In the genomic region with DNA sequence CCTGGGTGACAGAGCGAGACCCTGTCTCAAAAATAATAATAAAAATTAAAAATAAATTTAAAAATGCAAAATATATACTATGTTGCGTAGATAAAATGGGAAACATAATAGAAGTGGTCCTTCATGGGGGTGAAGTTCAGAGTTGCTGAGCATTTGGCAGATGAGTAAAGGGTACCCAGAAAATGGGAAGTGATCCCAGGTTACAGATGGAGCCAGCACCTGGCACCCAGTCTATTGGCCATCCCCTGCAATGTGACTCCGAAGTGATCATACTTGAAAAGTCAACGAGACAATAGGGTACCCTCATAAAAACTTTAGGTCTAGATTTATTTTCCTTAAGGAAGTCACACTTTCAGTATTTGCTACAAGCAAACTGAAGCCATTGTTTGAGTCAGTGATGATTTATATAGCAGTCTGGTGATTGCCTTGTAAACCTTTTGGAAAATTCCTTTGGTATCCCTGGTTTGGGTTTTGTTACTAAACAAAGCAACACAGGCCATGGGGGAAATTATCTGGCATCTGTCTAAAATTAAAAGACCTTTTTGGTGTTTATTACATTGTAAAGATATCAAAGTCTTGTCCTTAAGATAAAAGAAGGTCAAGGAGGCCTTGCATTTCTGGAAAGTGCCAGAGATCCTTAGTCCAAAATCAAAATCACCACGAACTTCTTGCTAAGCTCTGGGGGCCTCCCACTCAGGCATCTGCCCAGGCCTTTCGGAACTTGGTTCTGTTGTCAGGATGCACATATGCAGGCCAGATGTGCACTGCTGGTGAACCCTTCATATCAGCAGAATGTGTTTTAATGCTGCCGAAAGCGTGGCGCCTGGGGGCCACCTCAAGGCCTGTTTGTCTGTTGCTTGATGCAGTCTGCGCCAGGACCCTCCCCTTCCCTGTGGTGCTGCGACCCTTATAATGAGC, we compare ENCODE assay signal across 14 cellular contexts. TPM values are rescaled to one million over a fixed set of nuclear protein-coding genes. Genes with fewer than 3 reads are reported as not detected.
A peak's percentile ranks its signal among the peaks of the same experiment; 100 is the strongest.
DNase-seq lines count a peak whose midpoint lies in the region; ATAC-seq, FAIRE-seq and TF ChIP-seq lines count a peak whose summit lies in the region.
"Had no signal": no experiment of that assay in that cellular context is flagged by ENCODE, and none has a peak within 500 bp of the region (broad histone marks: within the 10 kb centered on the region; RNA-seq: fewer than 3 reads in every experiment).

No MANE protein-coding gene starts in this region.

- H2BK5ac ChIP-seq in IMR-90 (ENCODE audit: low read depth, low read length, poor library complexity, severe bottlenecking) = no peak overlapping the region

- no peak for ATAC-seq in IMR-90 (ENCODE audit: low read depth)
- no peak for ATAC-seq in HG03280 (IDR thresholded peaks at IDR 0.05; ENCODE audit: unreplicated experiment)

- H3K9me3 ChIP-seq in IMR-90 (ENCODE audit: control insufficient read depth, insufficient read depth, low read length) = no peaks in the 10 kb centered on the region

- no peak overlapping the region for H2BK20ac ChIP-seq in IMR-90 (ENCODE audit: low read depth, low read length)

- TF ChIP-seq CTCF in AG09319 (IDR thresholded peaks at IDR 0.05; ENCODE audit: low read depth, low read length) (no peak), IMR-90 (conservative IDR thresholded peaks at IDR 0.05; ENCODE audit: low read depth, low read length) (no peak), nephron (IDR thresholded peaks at IDR 0.05; ENCODE audit: unreplicated experiment in 3 of 3) (no peak)

- peak overlapping the region; percentile 35 to 63 (median 58) for H3K4me3 Mint-ChIP-seq in nephron

- H3K27me3 ChIP-seq in IMR-90 (ENCODE audit: control insufficient read depth, insufficient read depth, low read length) = no peaks in the 10 kb centered on the region

- CTCF ChIA-PET in IMR-90 (lab: Yijun Ruan, JAX) = no interaction called here

- no peak overlapping the region for H3K4ac ChIP-seq in IMR-90 (ENCODE audit: low read depth, low read length)

- DNase-seq in AG09319 (ENCODE audit: extremely low read depth, low read depth) (peak; percentile 89), IMR-90 (peak; percentile 72), fibroblast of gingiva (ENCODE audit: low read depth) (peak; percentile 77), RKO (ENCODE audit: low spot score) (no peak), GM19239 (ENCODE audit: insufficient read length, low spot score) (no peak)
- DNase-seq in activated effector memory CD4-positive, alpha-beta T cell treated with Interleukin-2 at 50 U/mL for 16 hours = no peak
- DNase-seq: kidney glomerular epithelial cell; NCI-H1092; NCI-H526; stimulated activated CD4-positive, alpha-beta T cell treated with anti-CD3 and anti-CD28 coated beads, Interleukin-12 subunit alpha, Interleukin-12 subunit beta, amount 100 ng/mL, for 4 hours had no signal

- peaks cover 39% of the 10 kb centered on the region for H3K36me3 ChIP-seq in IMR-90 (ENCODE audit: control insufficient read depth, insufficient read depth, low read length)

- no peak overlapping the region for H3K23ac ChIP-seq in IMR-90 (ENCODE audit: low read depth, low read length)

- no peak overlapping the region for H2BK15ac ChIP-seq in IMR-90 (ENCODE audit: low read depth, low read length)

- no peak overlapping the region for H2AK5ac ChIP-seq in IMR-90 (ENCODE audit: low read depth, low read length)

- no peak overlapping the region for H2BK120ac ChIP-seq in IMR-90 (ENCODE audit: low read depth, low read length)

- H3K36me3 Mint-ChIP-seq in nephron (ENCODE audit: low read depth) = peaks cover 42% of the 10 kb centered on the region

- TF ChIP-seq RAD21 in IMR-90 (IDR thresholded peaks at IDR 0.05; ENCODE audit: low read length) = no peak

- POLR2A ChIA-PET in IMR-90 (lab: Charles Lee; ENCODE audit: unreplicated experiment) = no interaction called here

- peak overlapping the region; percentile 33; the same call in 1 of the 2 replicates for H3K27ac ChIP-seq in IMR-90 (ENCODE audit: insufficient read depth, low read length)
- H3K27ac ChIP-seq: C4-2B had no signal

- H3K9me1 ChIP-seq in IMR-90 (ENCODE audit: insufficient read depth, low read length) = peaks cover 17% of the 10 kb centered on the region

- no peak overlapping the region for H4K5ac ChIP-seq in IMR-90 (ENCODE audit: low read depth, low read length)

- peaks cover 16% of the 10 kb centered on the region for H3K4me1 ChIP-seq in IMR-90 (ENCODE audit: control insufficient read depth, insufficient read depth, low read length)

- peaks cover 58% of the 10 kb centered on the region for H3K4me1 Mint-ChIP-seq in nephron

- FAIRE-seq in GM19239 (lab: Jason Lieb, UNC) = no peak

- no peaks in the 10 kb centered on the region for H3K27me3 Mint-ChIP-seq in nephron (ENCODE audit: low read depth)

- no peak for TF ChIP-seq POLR2A in IMR-90 (IDR thresholded peaks at IDR 0.05; ENCODE audit: low read depth, low read length)

- H2AFZ ChIP-seq in IMR-90 (replicated peaks; ENCODE audit: low read length, poor library complexity) = no peak overlapping the region

- peak overlapping the region; percentile 85 to 96 (median 92) for H3K27ac Mint-ChIP-seq in nephron

- intact Hi-C loops in IMR-90 (cut with micrococcal nuclease) = no loop called here

- H2AK9ac ChIP-seq in IMR-90 (replicated peaks; ENCODE audit: low read depth, low read length, poor library complexity) = peak overlapping the region; percentile 52

- no TSS peak for BruUV-seq in IMR-90 (replicated peaks; lab: Mats Ljungman, UMichigan)

- H3K79me1 ChIP-seq in IMR-90 (ENCODE audit: low read depth in 1 of 2, low read length in 2 of 2) = peaks cover 47 to 64% of the 10 kb centered on the region in 2 experiments

- H3K9me3 Mint-ChIP-seq in nephron = no peaks in the 10 kb centered on the region

- peaks cover 62% of the 10 kb centered on the region for H4K20me1 ChIP-seq in IMR-90 (ENCODE audit: insufficient read depth, low read length)

- no peak overlapping the region for H3K18ac ChIP-seq in IMR-90 (ENCODE audit: low read depth, low read length)

- H3K4me3 ChIP-seq in IMR-90 (ENCODE audit: insufficient read depth, low read depth, low read length) = no peak overlapping the region

- peak overlapping the region; percentile 10; the same call in 1 of the 2 replicates for H3K4me2 ChIP-seq in IMR-90 (ENCODE audit: low read depth, low read length)

- H4K8ac ChIP-seq in IMR-90 (ENCODE audit: low read depth in 2 of 2, low read length in 2 of 2) = peak overlapping the region in 1 of 2 experiments; percentile 14; a peak in 1 of 4 replicates

- WGBS in IMR-90 (ENCODE audit: extremely low coverage in 2 of 2, insufficient read length in 1 of 2), 2 experiments = 71% methylated on average over 5 of the region's 11 CpGs; no CpG with 5 or more reads in 1 of the 2 experiments

- H3K9ac ChIP-seq in IMR-90 (ENCODE audit: low read depth, low read length) = peak overlapping the region; percentile 9; the same call in 1 of the 2 replicates

- no peak overlapping the region for H3K14ac ChIP-seq in IMR-90 (replicated peaks; ENCODE audit: low read depth, low read length)

- H3K56ac ChIP-seq in IMR-90 (ENCODE audit: extremely low read depth, insufficient read depth, low read length) = no peak overlapping the region

- dilution Hi-C loops in IMR-90 (cut with HindIII; ENCODE audit: low sequenced_read_pairs, unreplicated experiment) = no loop called here

- in situ Hi-C loops in IMR-90 (cut with MboI; ENCODE audit: low sequenced_read_pairs) = no loop called here

- no peak overlapping the region for H4K91ac ChIP-seq in IMR-90 (ENCODE audit: insufficient read depth, low read depth, low read length)

TF ChIP-seq in IMR-90, 13 proteins besides CTCF, POLR2A, EP300 and RAD21 (continues in another document):
- TF ChIP-seq MAFK (IDR thresholded peaks at IDR 0.05; ENCODE audit: low read depth, low read length) (no peak), CEBPB (IDR thresholded peaks at IDR 0.05; ENCODE audit: low read depth, low read length) (no peak), FOS (IDR thresholded peaks at IDR 0.05; ENCODE audit: low read depth, low read length) (no peak), NFE2L2 (IDR thresholded peaks at IDR 0.05; ENCODE audit: low read depth, low read length) (no peak), RFX5 (IDR thresholded peaks at IDR 0.05; ENCODE audit: low read depth, low read length) (no peak), RCOR1 (IDR thresholded peaks at IDR 0.05; ENCODE audit: insufficient replicate concordance, low read length) (no peak), CHD1 (IDR thresholded peaks at IDR 0.05; ENCODE audit: low read depth, low read length) (no peak)
- TF ChIP-seq, protein P1, sequence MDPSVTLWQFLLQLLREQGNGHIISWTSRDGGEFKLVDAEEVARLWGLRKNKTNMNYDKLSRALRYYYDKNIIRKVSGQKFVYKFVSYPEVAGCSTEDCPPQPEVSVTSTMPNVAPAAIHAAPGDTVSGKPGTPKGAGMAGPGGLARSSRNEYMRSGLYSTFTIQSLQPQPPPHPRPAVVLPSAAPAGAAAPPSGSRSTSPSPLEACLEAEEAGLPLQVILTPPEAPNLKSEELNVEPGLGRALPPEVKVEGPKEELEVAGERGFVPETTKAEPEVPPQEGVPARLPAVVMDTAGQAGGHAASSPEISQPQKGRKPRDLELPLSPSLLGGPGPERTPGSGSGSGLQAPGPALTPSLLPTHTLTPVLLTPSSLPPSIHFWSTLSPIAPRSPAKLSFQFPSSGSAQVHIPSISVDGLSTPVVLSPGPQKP (IDR thresholded peaks at IDR 0.05; ENCODE audit: borderline replicate concordance, low read depth, low read length) = no peak

RNA-seq across cellular contexts. Expression of a gene that starts 4.3 kb away (rescaled TPM):
- 97.5 and 110 TPM in 2 replicates for total RNA-seq in IMR-90 (2012; rRNA removed)
- polyA plus RNA-seq in IMR-90 (2012; rRNA removed) = 157 and 159 TPM in 2 replicates
- polyA plus RNA-seq in IMR-90 (2012; cell fraction: cytosol; rRNA removed) = 143 and 158 TPM in 2 replicates
- polyA plus RNA-seq in IMR-90 (2012; cell fraction: nucleus; rRNA removed; ENCODE audit: low replicate concordance) = 79.7 and 79.9 TPM in 2 replicates

RNA-seq across cellular contexts. Expression of a gene that starts 18.4 kb away (rescaled TPM):
- 1.4 and 2.2 TPM in 2 replicates for total RNA-seq in IMR-90 (2012; rRNA removed)
- polyA plus RNA-seq in IMR-90 (2012; rRNA removed) = 5.9 and 6.0 TPM in 2 replicates
- polyA plus RNA-seq in IMR-90 (2012; cell fraction: cytosol; rRNA removed) = 6.5 and 10.3 TPM in 2 replicates
- 5.3 and 10.6 TPM in 2 replicates for polyA plus RNA-seq in IMR-90 (2012; cell fraction: nucleus; rRNA removed; ENCODE audit: low replicate concordance)

RNA-seq across cellular contexts. Expression of a gene that starts 23.3 kb away (rescaled TPM):
- total RNA-seq in IMR-90 (2012; rRNA removed) = 1.4 and 2.2 TPM in 2 replicates
- 10.8 and 11.2 TPM in 2 replicates for polyA plus RNA-seq in IMR-90 (2012; rRNA removed)
- polyA plus RNA-seq in IMR-90 (2012; cell fraction: cytosol; rRNA removed) = 3.3 and 4.8 TPM in 2 replicates
- 1.6 and 4.7 TPM in 2 replicates for polyA plus RNA-seq in IMR-90 (2012; cell fraction: nucleus; rRNA removed; ENCODE audit: low replicate concordance)
- polyA plus RNA-seq: neural cell had no signal

RNA-seq across cellular contexts. Expression of a gene that starts 28.3 kb away (rescaled TPM):
- 1.7 and 2.3 TPM in 2 replicates for total RNA-seq in IMR-90 (2012; rRNA removed)
- 3.1 and 3.5 TPM in 2 replicates for polyA plus RNA-seq in IMR-90 (2012; rRNA removed)
- polyA plus RNA-seq in IMR-90 (2012; cell fraction: cytosol; rRNA removed) = 4.2 and 4.6 TPM in 2 replicates
- 7.1 and 11.0 TPM in 2 replicates for polyA plus RNA-seq in IMR-90 (2012; cell fraction: nucleus; rRNA removed; ENCODE audit: low replicate concordance)
- polyA plus RNA-seq: neural cell had no signal

RNA-seq across cellular contexts. Expression of a gene that starts 36.9 kb away (rescaled TPM):
- total RNA-seq in IMR-90 (2012; rRNA removed) = not detected in 2 replicates
- not detected in 2 replicates for polyA plus RNA-seq in IMR-90 (2012; rRNA removed)
- polyA plus RNA-seq in IMR-90 (2012; cell fraction: cytosol; rRNA removed) = not detected in 2 replicates
- polyA plus RNA-seq in IMR-90 (2012; cell fraction: nucleus; rRNA removed; ENCODE audit: low replicate concordance) = not detected in 2 replicates
- polyA plus RNA-seq: neural cell had no signal

Comparison
In these comparisons a context has a peak if more than half of its experiments do, and no peak if none do; other contexts are left out.
1. DNase-seq: peak in AG09319 (single experiment), IMR-90 (single experiment) and fibroblast of gingiva (single experiment); none in activated effector memory CD4-positive, alpha-beta T cell treated with Interleukin-2 at 50 U/mL for 16 hours (single experiment), RKO (single experiment) and GM19239 (single experiment).